1 cellular context compared by ENCODE assay signal in the genomic region with DNA sequence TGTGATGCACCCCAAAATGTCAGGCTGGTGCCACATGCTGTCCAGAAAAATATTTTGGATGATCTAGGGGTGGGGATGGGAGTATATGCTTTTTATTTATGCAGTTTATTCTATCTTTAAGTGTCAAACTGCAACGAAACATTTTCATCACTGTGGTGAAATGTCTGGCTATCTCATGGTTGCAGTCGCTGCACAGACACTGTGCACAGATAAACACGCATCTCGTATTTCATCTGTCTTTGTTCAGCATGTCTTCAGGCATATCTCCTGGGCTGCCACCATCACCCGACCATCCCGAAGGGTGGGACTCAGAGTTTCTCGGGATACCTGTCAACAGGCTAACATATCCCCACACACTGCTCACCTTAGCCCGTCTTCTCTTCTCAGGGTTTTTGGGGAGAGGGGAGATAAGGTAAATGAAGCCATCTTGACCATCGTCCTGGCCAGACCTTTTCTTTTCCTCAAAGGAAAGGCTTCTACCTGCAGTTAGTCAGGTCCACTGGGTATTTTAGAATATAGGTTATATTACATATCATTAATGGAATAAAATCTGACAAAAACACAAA.
A peak's percentile ranks its signal among the peaks of the same experiment; 100 is the strongest.
TF ChIP-seq lines count a peak whose summit lies in the region.

No MANE protein-coding gene starts in this region.

TF ChIP-seq in K562, 482 proteins besides CTCF, POLR2A, EP300 and RAD21 (continued from another document and continues in another):
- TF ChIP-seq, protein P1, sequence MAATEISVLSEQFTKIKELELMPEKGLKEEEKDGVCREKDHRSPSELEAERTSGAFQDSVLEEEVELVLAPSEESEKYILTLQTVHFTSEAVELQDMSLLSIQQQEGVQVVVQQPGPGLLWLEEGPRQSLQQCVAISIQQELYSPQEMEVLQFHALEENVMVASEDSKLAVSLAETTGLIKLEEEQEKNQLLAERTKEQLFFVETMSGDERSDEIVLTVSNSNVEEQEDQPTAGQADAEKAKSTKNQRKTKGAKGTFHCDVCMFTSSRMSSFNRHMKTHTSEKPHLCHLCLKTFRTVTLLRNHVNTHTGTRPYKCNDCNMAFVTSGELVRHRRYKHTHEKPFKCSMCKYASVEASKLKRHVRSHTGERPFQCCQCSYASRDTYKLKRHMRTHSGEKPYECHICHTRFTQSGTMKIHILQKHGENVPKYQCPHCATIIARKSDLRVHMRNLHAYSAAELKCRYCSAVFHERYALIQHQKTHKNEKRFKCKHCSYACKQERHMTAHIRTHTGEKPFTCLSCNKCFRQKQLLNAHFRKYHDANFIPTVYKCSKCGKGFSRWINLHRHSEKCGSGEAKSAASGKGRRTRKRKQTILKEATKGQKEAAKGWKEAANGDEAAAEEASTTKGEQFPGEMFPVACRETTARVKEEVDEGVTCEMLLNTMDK (IDR thresholded peaks at IDR 0.05; ENCODE audit: borderline replicate concordance, insufficient read depth, low read depth, low read length, poor library complexity, severe bottlenecking) = no peak
- no peak for TF ChIP-seq DDX20 (tag; IDR thresholded peaks at IDR 0.05; ENCODE audit: low read depth)
- TF ChIP-seq NELFE (IDR thresholded peaks at IDR 0.05; ENCODE audit: insufficient read depth, insufficient read length) = no peak
- TF ChIP-seq, protein P2, sequence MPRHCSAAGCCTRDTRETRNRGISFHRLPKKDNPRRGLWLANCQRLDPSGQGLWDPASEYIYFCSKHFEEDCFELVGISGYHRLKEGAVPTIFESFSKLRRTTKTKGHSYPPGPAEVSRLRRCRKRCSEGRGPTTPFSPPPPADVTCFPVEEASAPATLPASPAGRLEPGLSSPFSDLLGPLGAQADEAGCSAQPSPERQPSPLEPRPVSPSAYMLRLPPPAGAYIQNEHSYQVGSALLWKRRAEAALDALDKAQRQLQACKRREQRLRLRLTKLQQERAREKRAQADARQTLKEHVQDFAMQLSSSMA (CRISPR knock-in tag; IDR thresholded peaks at IDR 0.05) = no peak
- 0 out of 2 replicates have a peak, but pooled peaks have one; percentile 28 for TF ChIP-seq FOXP1 (CRISPR knock-in tag; IDR thresholded peaks at IDR 0.05)
- TF ChIP-seq, protein P3, sequence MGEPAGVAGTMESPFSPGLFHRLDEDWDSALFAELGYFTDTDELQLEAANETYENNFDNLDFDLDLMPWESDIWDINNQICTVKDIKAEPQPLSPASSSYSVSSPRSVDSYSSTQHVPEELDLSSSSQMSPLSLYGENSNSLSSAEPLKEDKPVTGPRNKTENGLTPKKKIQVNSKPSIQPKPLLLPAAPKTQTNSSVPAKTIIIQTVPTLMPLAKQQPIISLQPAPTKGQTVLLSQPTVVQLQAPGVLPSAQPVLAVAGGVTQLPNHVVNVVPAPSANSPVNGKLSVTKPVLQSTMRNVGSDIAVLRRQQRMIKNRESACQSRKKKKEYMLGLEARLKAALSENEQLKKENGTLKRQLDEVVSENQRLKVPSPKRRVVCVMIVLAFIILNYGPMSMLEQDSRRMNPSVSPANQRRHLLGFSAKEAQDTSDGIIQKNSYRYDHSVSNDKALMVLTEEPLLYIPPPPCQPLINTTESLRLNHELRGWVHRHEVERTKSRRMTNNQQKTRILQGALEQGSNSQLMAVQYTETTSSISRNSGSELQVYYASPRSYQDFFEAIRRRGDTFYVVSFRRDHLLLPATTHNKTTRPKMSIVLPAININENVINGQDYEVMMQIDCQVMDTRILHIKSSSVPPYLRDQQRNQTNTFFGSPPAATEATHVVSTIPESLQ (CRISPR knock-in tag; IDR thresholded peaks at IDR 0.05) = no peak
- no peak for TF ChIP-seq DACH1 (IDR thresholded peaks at IDR 0.05; ENCODE audit: partially characterized antibody)
- TF ChIP-seq GATAD2B (IDR thresholded peaks at IDR 0.05; ENCODE audit: borderline replicate concordance) = no peak; the same call in 1 of the 2 replicates
- no peak for TF ChIP-seq U2AF2 (optimal IDR thresholded peaks at IDR 0.05; ENCODE audit: low read depth, low read length)
- TF ChIP-seq SREBF1 (IDR thresholded peaks at IDR 0.05; ENCODE audit: borderline replicate concordance, low read depth, low read length) = no peak
- TF ChIP-seq CBFA2T2 (conservative IDR thresholded peaks at IDR 0.05) = peak; percentile 98
- TF ChIP-seq, protein P4, sequence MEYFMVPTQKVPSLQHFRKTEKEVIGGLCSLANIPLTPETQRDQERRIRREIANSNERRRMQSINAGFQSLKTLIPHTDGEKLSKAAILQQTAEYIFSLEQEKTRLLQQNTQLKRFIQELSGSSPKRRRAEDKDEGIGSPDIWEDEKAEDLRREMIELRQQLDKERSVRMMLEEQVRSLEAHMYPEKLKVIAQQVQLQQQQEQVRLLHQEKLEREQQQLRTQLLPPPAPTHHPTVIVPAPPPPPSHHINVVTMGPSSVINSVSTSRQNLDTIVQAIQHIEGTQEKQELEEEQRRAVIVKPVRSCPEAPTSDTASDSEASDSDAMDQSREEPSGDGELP (CRISPR knock-in tag; IDR thresholded peaks at IDR 0.05; ENCODE audit: borderline replicate concordance) = no peak; the same call in 1 of the 2 replicates
- TF ChIP-seq SNIP1 (IDR thresholded peaks at IDR 0.05; ENCODE audit: low read depth) = no peak
- no peak for TF ChIP-seq SIN3A (IDR thresholded peaks at IDR 0.05; ENCODE audit: borderline replicate concordance in 2 of 2, control insufficient read depth in 1 of 2, low read depth in 2 of 2, low read length in 2 of 2)
- TF ChIP-seq ZNF586 (CRISPR knock-in tag; conservative IDR thresholded peaks at IDR 0.05) = no peak
- TF ChIP-seq EGR1 (conservative IDR thresholded peaks at IDR 0.05) = no peak
- TF ChIP-seq NFIC (IDR thresholded peaks at IDR 0.05) = peak; percentile 92
- no peak for TF ChIP-seq ZNF324 (CRISPR knock-in tag; IDR thresholded peaks at IDR 0.05)
- TF ChIP-seq, protein P5, sequence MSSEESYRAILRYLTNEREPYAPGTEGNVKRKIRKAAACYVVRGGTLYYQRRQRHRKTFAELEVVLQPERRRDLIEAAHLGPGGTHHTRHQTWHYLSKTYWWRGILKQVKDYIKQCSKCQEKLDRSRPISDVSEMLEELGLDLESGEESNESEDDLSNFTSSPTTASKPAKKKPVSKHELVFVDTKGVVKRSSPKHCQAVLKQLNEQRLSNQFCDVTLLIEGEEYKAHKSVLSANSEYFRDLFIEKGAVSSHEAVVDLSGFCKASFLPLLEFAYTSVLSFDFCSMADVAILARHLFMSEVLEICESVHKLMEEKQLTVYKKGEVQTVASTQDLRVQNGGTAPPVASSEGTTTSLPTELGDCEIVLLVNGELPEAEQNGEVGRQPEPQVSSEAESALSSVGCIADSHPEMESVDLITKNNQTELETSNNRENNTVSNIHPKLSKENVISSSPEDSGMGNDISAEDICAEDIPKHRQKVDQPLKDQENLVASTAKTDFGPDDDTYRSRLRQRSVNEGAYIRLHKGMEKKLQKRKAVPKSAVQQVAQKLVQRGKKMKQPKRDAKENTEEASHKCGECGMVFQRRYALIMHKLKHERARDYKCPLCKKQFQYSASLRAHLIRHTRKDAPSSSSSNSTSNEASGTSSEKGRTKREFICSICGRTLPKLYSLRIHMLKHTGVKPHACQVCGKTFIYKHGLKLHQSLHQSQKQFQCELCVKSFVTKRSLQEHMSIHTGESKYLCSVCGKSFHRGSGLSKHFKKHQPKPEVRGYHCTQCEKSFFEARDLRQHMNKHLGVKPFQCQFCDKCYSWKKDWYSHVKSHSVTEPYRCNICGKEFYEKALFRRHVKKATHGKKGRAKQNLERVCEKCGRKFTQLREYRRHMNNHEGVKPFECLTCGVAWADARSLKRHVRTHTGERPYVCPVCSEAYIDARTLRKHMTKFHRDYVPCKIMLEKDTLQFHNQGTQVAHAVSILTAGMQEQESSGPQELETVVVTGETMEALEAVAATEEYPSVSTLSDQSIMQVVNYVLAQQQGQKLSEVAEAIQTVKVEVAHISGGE (CRISPR knock-in tag; IDR thresholded peaks at IDR 0.05) = peak in 1 of 3 experiments; percentile 48; a peak in 1 of 6 replicates
- no peak for TF ChIP-seq GABPB1 (CRISPR knock-in tag; IDR thresholded peaks at IDR 0.05)
- TF ChIP-seq SRSF3 (IDR thresholded peaks at IDR 0.05; ENCODE audit: insufficient read depth, low read length) = no peak
- TF ChIP-seq, protein P6, sequence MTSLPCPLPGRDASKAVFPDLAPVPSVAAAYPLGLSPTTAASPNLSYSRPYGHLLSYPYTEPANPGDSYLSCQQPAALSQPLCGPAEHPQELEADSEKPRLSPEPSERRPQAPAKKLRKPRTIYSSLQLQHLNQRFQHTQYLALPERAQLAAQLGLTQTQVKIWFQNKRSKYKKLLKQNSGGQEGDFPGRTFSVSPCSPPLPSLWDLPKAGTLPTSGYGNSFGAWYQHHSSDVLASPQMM (CRISPR knock-in tag; IDR thresholded peaks at IDR 0.05) = no peak
- TF ChIP-seq ZNF583 (CRISPR knock-in tag; IDR thresholded peaks at IDR 0.05) = no peak
- no peak for TF ChIP-seq HCFC1 (IDR thresholded peaks at IDR 0.05; ENCODE audit: low read depth, low read length)
- peak; percentile 92; the same call in 1 of the 2 replicates for TF ChIP-seq RUNX1 (IDR thresholded peaks at IDR 0.05; ENCODE audit: low read depth)
- TF ChIP-seq, protein P7, sequence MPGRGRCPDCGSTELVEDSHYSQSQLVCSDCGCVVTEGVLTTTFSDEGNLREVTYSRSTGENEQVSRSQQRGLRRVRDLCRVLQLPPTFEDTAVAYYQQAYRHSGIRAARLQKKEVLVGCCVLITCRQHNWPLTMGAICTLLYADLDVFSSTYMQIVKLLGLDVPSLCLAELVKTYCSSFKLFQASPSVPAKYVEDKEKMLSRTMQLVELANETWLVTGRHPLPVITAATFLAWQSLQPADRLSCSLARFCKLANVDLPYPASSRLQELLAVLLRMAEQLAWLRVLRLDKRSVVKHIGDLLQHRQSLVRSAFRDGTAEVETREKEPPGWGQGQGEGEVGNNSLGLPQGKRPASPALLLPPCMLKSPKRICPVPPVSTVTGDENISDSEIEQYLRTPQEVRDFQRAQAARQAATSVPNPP (IDR thresholded peaks at IDR 0.05; ENCODE audit: borderline replicate concordance, insufficient read depth, insufficient read length) = no peak
- TF ChIP-seq, protein P8, sequence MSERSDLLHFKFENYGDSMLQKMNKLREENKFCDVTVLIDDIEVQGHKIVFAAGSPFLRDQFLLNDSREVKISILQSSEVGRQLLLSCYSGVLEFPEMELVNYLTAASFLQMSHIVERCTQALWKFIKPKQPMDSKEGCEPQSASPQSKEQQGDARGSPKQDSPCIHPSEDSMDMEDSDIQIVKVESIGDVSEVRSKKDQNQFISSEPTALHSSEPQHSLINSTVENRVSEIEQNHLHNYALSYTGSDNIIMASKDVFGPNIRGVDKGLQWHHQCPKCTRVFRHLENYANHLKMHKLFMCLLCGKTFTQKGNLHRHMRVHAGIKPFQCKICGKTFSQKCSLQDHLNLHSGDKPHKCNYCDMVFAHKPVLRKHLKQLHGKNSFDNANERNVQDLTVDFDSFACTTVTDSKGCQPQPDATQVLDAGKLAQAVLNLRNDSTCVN (CRISPR knock-in tag; IDR thresholded peaks at IDR 0.05) = no peak
- TF ChIP-seq ESRRA (IDR thresholded peaks at IDR 0.05; ENCODE audit: borderline replicate concordance, low read depth) = peak; percentile 30; the same call in 1 of the 2 replicates
- TF ChIP-seq ZBTB7A (IDR thresholded peaks at IDR 0.05; ENCODE audit: borderline replicate concordance, control insufficient read depth, low read depth, low read length) = no peak
- TF ChIP-seq ILF3 (IDR thresholded peaks at IDR 0.05; ENCODE audit: borderline replicate concordance) = 0 out of 2 replicates have a peak, but pooled peaks have one; percentile 61
- TF ChIP-seq KLF10 (CRISPR knock-in tag; IDR thresholded peaks at IDR 0.05) = no peak
- TF ChIP-seq FOXK1 (CRISPR knock-in tag; IDR thresholded peaks at IDR 0.05; ENCODE audit: borderline replicate concordance) = no peak
- no peak for TF ChIP-seq MTF1 (CRISPR knock-in tag; IDR thresholded peaks at IDR 0.05; ENCODE audit: borderline replicate concordance)
- TF ChIP-seq NFRKB (IDR thresholded peaks at IDR 0.05; ENCODE audit: low read depth) = no peak
- no peak for TF ChIP-seq GABPB2 (CRISPR knock-in tag; conservative IDR thresholded peaks at IDR 0.05)
- no peak for TF ChIP-seq EWSR1 (IDR thresholded peaks at IDR 0.05; ENCODE audit: borderline replicate concordance, low read depth, partially characterized antibody)
- 0 out of 2 replicates have a peak, but pooled peaks have one; percentile 55 for TF ChIP-seq ZBTB17 (CRISPR knock-in tag; IDR thresholded peaks at IDR 0.05)
- no peak for TF ChIP-seq ZNF79 (CRISPR knock-in tag; IDR thresholded peaks at IDR 0.05; ENCODE audit: low read depth)
- TF ChIP-seq ZNF785 (CRISPR knock-in tag; IDR thresholded peaks at IDR 0.05) = no peak
- no peak for TF ChIP-seq FOXJ3 (CRISPR knock-in tag; IDR thresholded peaks at IDR 0.05)
- TF ChIP-seq MCM3 (IDR thresholded peaks at IDR 0.05) = no peak
- TF ChIP-seq SUPT5H (IDR thresholded peaks at IDR 0.05) = no peak
- no peak for TF ChIP-seq ZNF347 (CRISPR knock-in tag; IDR thresholded peaks at IDR 0.05; ENCODE audit: low read depth)
- TF ChIP-seq HNRNPUL1 (IDR thresholded peaks at IDR 0.05; ENCODE audit: low read length) = no peak
- TF ChIP-seq SPI1 (IDR thresholded peaks at IDR 0.05; ENCODE audit: borderline replicate concordance, low read depth, low read length) = no peak
- TF ChIP-seq, protein P9, sequence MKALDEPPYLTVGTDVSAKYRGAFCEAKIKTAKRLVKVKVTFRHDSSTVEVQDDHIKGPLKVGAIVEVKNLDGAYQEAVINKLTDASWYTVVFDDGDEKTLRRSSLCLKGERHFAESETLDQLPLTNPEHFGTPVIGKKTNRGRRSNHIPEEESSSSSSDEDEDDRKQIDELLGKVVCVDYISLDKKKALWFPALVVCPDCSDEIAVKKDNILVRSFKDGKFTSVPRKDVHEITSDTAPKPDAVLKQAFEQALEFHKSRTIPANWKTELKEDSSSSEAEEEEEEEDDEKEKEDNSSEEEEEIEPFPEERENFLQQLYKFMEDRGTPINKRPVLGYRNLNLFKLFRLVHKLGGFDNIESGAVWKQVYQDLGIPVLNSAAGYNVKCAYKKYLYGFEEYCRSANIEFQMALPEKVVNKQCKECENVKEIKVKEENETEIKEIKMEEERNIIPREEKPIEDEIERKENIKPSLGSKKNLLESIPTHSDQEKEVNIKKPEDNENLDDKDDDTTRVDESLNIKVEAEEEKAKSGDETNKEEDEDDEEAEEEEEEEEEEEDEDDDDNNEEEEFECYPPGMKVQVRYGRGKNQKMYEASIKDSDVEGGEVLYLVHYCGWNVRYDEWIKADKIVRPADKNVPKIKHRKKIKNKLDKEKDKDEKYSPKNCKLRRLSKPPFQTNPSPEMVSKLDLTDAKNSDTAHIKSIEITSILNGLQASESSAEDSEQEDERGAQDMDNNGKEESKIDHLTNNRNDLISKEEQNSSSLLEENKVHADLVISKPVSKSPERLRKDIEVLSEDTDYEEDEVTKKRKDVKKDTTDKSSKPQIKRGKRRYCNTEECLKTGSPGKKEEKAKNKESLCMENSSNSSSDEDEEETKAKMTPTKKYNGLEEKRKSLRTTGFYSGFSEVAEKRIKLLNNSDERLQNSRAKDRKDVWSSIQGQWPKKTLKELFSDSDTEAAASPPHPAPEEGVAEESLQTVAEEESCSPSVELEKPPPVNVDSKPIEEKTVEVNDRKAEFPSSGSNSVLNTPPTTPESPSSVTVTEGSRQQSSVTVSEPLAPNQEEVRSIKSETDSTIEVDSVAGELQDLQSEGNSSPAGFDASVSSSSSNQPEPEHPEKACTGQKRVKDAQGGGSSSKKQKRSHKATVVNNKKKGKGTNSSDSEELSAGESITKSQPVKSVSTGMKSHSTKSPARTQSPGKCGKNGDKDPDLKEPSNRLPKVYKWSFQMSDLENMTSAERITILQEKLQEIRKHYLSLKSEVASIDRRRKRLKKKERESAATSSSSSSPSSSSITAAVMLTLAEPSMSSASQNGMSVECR (CRISPR knock-in tag; IDR thresholded peaks at IDR 0.05) = no peak
